Comparison of ENCODE assay signal across 8 cellular contexts in the genomic region with DNA sequence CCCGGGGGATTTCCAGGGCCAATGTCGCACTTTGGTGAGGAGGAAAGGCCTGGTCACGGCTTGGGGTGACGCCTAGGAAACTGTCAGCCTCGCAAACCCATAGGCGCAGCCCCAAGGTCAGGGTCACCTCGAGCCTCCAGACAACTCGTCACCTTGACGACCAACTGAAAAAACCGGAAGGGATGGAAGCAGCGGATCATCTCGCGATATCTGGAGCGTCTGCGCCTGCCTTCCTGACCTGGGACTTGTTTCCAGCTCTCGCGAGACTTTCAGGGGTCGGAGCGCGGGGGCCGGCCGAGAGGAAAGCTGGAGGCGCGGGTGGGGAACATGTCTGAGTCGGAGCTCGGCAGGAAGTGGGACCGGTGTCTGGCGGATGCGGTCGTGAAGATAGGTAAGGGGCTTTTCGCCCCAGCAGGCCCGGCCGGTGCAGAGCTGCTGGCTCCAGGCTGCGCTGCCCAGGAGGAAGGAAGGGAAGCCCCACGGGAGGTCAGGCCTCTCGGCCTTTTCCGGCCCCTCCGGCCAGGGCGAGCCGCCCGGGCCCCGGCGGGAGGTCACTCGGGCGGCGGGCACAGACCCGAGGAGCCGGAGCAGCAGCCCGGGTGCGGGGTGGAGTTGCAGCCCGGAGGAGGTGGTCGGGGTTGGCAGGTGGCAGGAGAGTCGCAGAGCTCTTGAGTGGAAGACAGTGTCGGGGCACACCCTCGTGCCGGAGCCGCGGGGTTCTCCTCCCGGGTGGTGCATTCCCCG.
DNase-seq lines count a peak whose midpoint lies in the region; ATAC-seq and TF ChIP-seq lines count a peak whose summit lies in the region.

No MANE protein-coding gene starts in this region.

- TF ChIP-seq CTCF in AG09319 (IDR thresholded peaks at IDR 0.05; ENCODE audit: low read depth, low read length) = no peak

- peak; percentile 79 for ATAC-seq in GM19025 (IDR thresholded peaks at IDR 0.05; ENCODE audit: low read depth, unreplicated experiment)
- peak; percentile 90 for ATAC-seq in HG03280 (IDR thresholded peaks at IDR 0.05; ENCODE audit: unreplicated experiment)

- peak; percentile 90 for DNase-seq in AG09319 (ENCODE audit: extremely low read depth, low read depth)
- DNase-seq in NCI-H345 (lab: John Stamatoyannopoulos, UW) = peak; percentile 97
- peak; percentile 86 to 92 (median 88) for DNase-seq in activated CD4-positive, CD25-positive, alpha-beta regulatory T cell (lab: John Stamatoyannopoulos, UW)
- peak; percentile 98 for DNase-seq in central memory CD4-positive, alpha-beta T cell
- peak; percentile 98 for DNase-seq in inferior parietal cortex (ENCODE audit: extremely low spot score)
- DNase-seq in smooth muscle cell of the brain vasculature (ENCODE audit: low read depth, low spot score) = peak; percentile 87

Comparison
In these comparisons a context has a peak if more than half of its experiments do, and no peak if none do; other contexts are left out.
1. Peak in every context shown above with its lines: DNase-seq and ATAC-seq.